ENCODE assay signal across 9 cellular contexts in the genomic region with DNA sequence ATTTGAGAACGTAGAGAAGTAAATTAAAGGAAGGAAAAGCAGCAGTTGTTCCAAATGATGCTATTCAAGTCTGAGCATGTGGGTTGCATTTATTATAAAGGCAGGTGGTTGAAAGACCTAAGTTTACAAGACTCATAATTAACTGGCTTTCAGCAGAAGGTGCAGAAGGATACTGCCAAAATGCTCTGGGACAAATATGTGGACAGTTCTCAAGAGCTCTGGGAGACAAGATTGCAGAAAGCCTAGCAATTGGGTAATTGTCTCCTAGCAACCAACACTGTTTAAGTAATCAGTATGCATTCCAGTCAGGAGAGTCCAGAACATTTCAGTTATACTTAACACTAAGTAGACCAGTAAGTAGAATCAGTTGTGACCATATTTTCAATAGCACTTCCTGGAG.
DNase-seq lines count a peak whose midpoint lies in the region; ATAC-seq and TF ChIP-seq lines count a peak whose summit lies in the region.
"Had no signal": no experiment of that assay in that cellular context is flagged by ENCODE, and none has a peak within 500 bp of the region (broad histone marks: within the 10 kb centered on the region; RNA-seq: fewer than 3 reads in every experiment).

No MANE protein-coding gene starts in this region.

- no peak overlapping the region for H3K4me3 Mint-ChIP-seq in T-cell

- peak overlapping the region; percentile 10 for H3K9ac ChIP-seq in skeletal muscle satellite cell (ENCODE audit: low read depth, low read length)
- H3K9ac ChIP-seq: KMS-11 had no signal

- H3K4me1 Mint-ChIP-seq in T-cell = no peaks in the 10 kb centered on the region

- H3K27ac Mint-ChIP-seq in T-cell = no peak overlapping the region

- H3K36me3 ChIP-seq in right atrium auricular region = peaks cover 20% of the 10 kb centered on the region
- no peaks in the 10 kb centered on the region for H3K36me3 ChIP-seq in skeletal muscle satellite cell (ENCODE audit: insufficient read depth, low read length)

- DNase-seq in HFF-Myc (ENCODE audit: extremely low read depth, low read depth) (peak; percentile 27), amniotic stem cell (lab: John Stamatoyannopoulos, UW) (peak; percentile 70), right atrium auricular region (ENCODE audit: low spot score) (no peak), foreskin melanocyte (no peak), T-cell (no peak), NCI-H1092 treated with DMSO at 0.1 percent for 48 hours (lab: John Stamatoyannopoulos, UW) (no peak), GM19238 (ENCODE audit: insufficient read length, low spot score) (no peak)

- peaks cover 0 to 82% of the 10 kb centered on the region in 2 donors for H3K4me1 ChIP-seq in right atrium auricular region
- H3K4me1 ChIP-seq in skeletal muscle satellite cell (ENCODE audit: control insufficient read depth, insufficient read depth, low read length) = peaks cover 31% of the 10 kb centered on the region

- no peaks in the 10 kb centered on the region for H3K27me3 Mint-ChIP-seq in T-cell

- no peak overlapping the region for H3K4me2 ChIP-seq in skeletal muscle satellite cell (ENCODE audit: low read length)
- H3K4me2 ChIP-seq: KMS-11 had no signal

- no peaks in the 10 kb centered on the region for H3K9me3 ChIP-seq in right atrium auricular region
- H3K9me3 ChIP-seq in skeletal muscle satellite cell (replicated peaks; ENCODE audit: low read length) = no peaks in the 10 kb centered on the region

- POLR2A ChIA-PET in T-cell (lab: Charles Lee) = no interaction called here

- CTCF ChIA-PET in T-cell (lab: Charles Lee) = no interaction called here

- H3K4me3 ChIP-seq in HFF-Myc (replicated peaks; ENCODE audit: low read depth, low read length) = no peak overlapping the region
- H3K4me3 ChIP-seq in right atrium auricular region = no peak overlapping the region
- H3K4me3 ChIP-seq in skeletal muscle satellite cell (ENCODE audit: low read length) = no peak overlapping the region

- peaks cover 59% of the 10 kb centered on the region for H3K36me3 Mint-ChIP-seq in T-cell

- TF ChIP-seq CTCF in HFF-Myc (IDR thresholded peaks at IDR 0.05; ENCODE audit: low read depth, low read length, missing control alignments) = no peak
- no peak for TF ChIP-seq CTCF in right atrium auricular region (IDR thresholded peaks at IDR 0.05)

- ATAC-seq in T-cell (replicated peaks in 1 of 4) = no peak

- no peaks in the 10 kb centered on the region for H3K9me3 Mint-ChIP-seq in T-cell

- H3K27me3 ChIP-seq in right atrium auricular region (no peaks in the 10 kb centered on the region), skeletal muscle satellite cell (ENCODE audit: control insufficient read depth, insufficient read depth, low read length) (no peaks in the 10 kb centered on the region)

- H3K27ac ChIP-seq in right atrium auricular region = peak overlapping the region; percentile 77 to 90
- H3K27ac ChIP-seq: KMS-11 had no signal

Comparison
In these comparisons a context has a peak if more than half of its experiments do, and no peak if none do; other contexts are left out.
1. DNase-seq: peak in HFF-Myc (single experiment) and amniotic stem cell (single experiment); none in right atrium auricular region (single experiment), foreskin melanocyte (single experiment), T-cell (0 of 34), NCI-H1092 treated with DMSO at 0.1 percent for 48 hours (single experiment) and GM19238 (single experiment).